In the genomic region with DNA sequence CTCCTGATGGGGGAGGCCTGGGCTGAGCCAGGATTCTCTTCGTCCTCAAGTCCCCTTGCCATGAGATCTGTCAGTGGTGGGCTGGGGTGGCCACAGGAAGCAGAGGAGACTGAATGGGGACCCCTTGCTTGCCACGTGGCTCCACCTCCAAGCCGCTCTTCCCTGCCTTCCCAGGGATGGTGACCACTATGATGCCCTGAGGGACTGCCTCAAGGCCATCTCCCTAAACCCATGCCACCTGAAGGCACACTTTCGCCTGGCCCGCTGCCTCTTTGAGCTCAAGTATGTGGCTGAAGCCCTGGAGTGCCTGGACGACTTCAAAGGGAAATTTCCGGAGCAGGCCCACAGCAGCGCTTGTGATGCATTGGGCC, we compare ENCODE assay signal across 9 cellular contexts. TPM values are rescaled to one million over a fixed set of nuclear protein-coding genes. Genes with fewer than 3 reads are reported as not detected.
DNase-seq lines count a peak whose midpoint lies in the region; ATAC-seq and TF ChIP-seq lines count a peak whose summit lies in the region.
"Had no signal": no experiment of that assay in that cellular context is flagged by ENCODE, and none has a peak within 500 bp of the region (broad histone marks: within the 10 kb centered on the region; RNA-seq: fewer than 3 reads in every experiment).

No MANE protein-coding gene starts in this region.

- intact Hi-C loops in spleen (cut with DNase I; ENCODE audit: low total_unique reads): loop anchor here (2.0 kb wide), 1 partner anchor 92 kb away; the partner anchor contains the start of gene GPR3
- intact Hi-C loops in activated naive CD4-positive, alpha-beta T cell treated with anti-CD3 and anti-CD28 coated beads for 36 hours (cut with micrococcal nuclease): loop anchor here (1.0 to 5.0 kb wide), 3 partner anchors 87 to 305 kb away; no protein-coding TSS in a partner anchor

- H3K9ac ChIP-seq in HUES48 (ENCODE audit: low read depth, low read length): no peak overlapping the region
- H3K9ac ChIP-seq in iPS-15b (ENCODE audit: low read depth, low read length): peak overlapping the region; percentile 60

- no peak for TF ChIP-seq POLR2A in spleen (IDR thresholded peaks at IDR 0.05)

- CTCF ChIA-PET in activated naive CD4-positive, alpha-beta T cell treated with anti-CD3 and anti-CD28 coated beads for 36 hours (lab: Charles Lee): interaction anchor here (0.6 to 10.3 kb wide), 31 partner anchors 8 to 1807 kb away, joined by 3 to 176 read pairs (median 4); partner anchors contain the start of genes CD164L2, GPR3 and IFI6

- H3K9me3 ChIP-seq in HUES48 (ENCODE audit: control insufficient read depth, insufficient read depth, low read length) (no peaks in the 10 kb centered on the region), iPS-15b (ENCODE audit: control insufficient read depth, insufficient read depth, low read length) (no peaks in the 10 kb centered on the region), spleen (no peaks in the 10 kb centered on the region)

- WGBS in spleen, 5 donors: 69 to 81% (median 77%) methylated on average over 6 to 8 of the region's 8 CpGs

- H3K27me3 Mint-ChIP-seq in activated naive CD4-positive, alpha-beta T cell treated with anti-CD3 and anti-CD28 coated beads for 36 hours (ENCODE audit: low read depth): no peaks in the 10 kb centered on the region

- H3K27ac Mint-ChIP-seq in activated naive CD4-positive, alpha-beta T cell treated with anti-CD3 and anti-CD28 coated beads for 36 hours: no peak overlapping the region
- H3K27ac Mint-ChIP-seq: activated T-helper 2 cell treated with anti-CD3 and anti-CD28 coated beads, Interferon-gamma antibody, Interleukin-2, Interleukin-4, amounts not matched to agents 10 μg/mL and 5 μg/mL and 100 μg/mL, durations not matched to agents 14 hours and 24 hours and 36 hours had no signal

- no peak for DNase-seq in spleen
- no peak for DNase-seq in NOMO-1 treated with dmso at 0.1 percent for 144 hours (lab: John Stamatoyannopoulos, UW; ENCODE audit: unreplicated experiment)
- DNase-seq in activated naive CD4-positive, alpha-beta T cell treated with anti-CD3 and anti-CD28 coated beads for 36 hours: no peak
- no peak for DNase-seq in NCI-H748 (lab: John Stamatoyannopoulos, UW; ENCODE audit: unreplicated experiment)

- no peaks in the 10 kb centered on the region for H3K9me3 Mint-ChIP-seq in activated naive CD4-positive, alpha-beta T cell treated with anti-CD3 and anti-CD28 coated beads for 36 hours
- H3K9me3 Mint-ChIP-seq: activated T-helper 2 cell treated with anti-CD3 and anti-CD28 coated beads, Interferon-gamma antibody, Interleukin-2, Interleukin-4, amounts not matched to agents 10 μg/mL and 5 μg/mL and 100 μg/mL, durations not matched to agents 14 hours and 24 hours and 36 hours had no signal

- peak; percentile 60 for TF ChIP-seq CTCF in VCaP (conservative IDR thresholded peaks at IDR 0.05)
- peak in 3 of 11 experiments; percentile 3 to 61 (median 4) for TF ChIP-seq CTCF in spleen (IDR thresholded peaks at IDR 0.05 in 8 of 11, conservative IDR thresholded peaks at IDR 0.05 in 3 of 11)

- H3K27ac ChIP-seq in HUES48 (ENCODE audit: low read depth, low read length): peak overlapping the region; percentile 30
- no peak overlapping the region for H3K27ac ChIP-seq in VCaP
- H3K27ac ChIP-seq in spleen: peak overlapping the region in 5 of 8 donors; percentile 65 to 75 (median 73)

- ATAC-seq in HG02973 (IDR thresholded peaks at IDR 0.05; ENCODE audit: unreplicated experiment): no peak

- no peaks in the 10 kb centered on the region for H3K27me3 ChIP-seq in HUES48 (ENCODE audit: control insufficient read depth, insufficient read depth, low read length)
- no peaks in the 10 kb centered on the region for H3K27me3 ChIP-seq in iPS-15b (ENCODE audit: control insufficient read depth, insufficient read depth, low read length)
- no peaks in the 10 kb centered on the region for H3K27me3 ChIP-seq in spleen (replicated peaks in 1 of 7)

- H3K4me3 ChIP-seq in HUES48 (ENCODE audit: low read depth, low read length) (no peak overlapping the region), iPS-15b (ENCODE audit: low read depth, low read length) (no peak overlapping the region), spleen (no peak overlapping the region)

- no peak overlapping the region for H3K4me3 Mint-ChIP-seq in activated naive CD4-positive, alpha-beta T cell treated with anti-CD3 and anti-CD28 coated beads for 36 hours

- H3K36me3 ChIP-seq in HUES48 (ENCODE audit: control insufficient read depth, insufficient read depth, low read length) (peaks cover 8% of the 10 kb centered on the region), iPS-15b (ENCODE audit: control insufficient read depth, insufficient read depth, low read length) (peaks cover 5% of the 10 kb centered on the region), spleen (peaks cover 0 to 99% (median 82%) of the 10 kb centered on the region in 6 donors)

- peaks cover 5% of the 10 kb centered on the region for H3K36me3 Mint-ChIP-seq in activated naive CD4-positive, alpha-beta T cell treated with anti-CD3 and anti-CD28 coated beads for 36 hours (ENCODE audit: low read depth)

- no peaks in the 10 kb centered on the region for H3K4me1 Mint-ChIP-seq in activated naive CD4-positive, alpha-beta T cell treated with anti-CD3 and anti-CD28 coated beads for 36 hours (ENCODE audit: low read depth)

- peaks cover 24% of the 10 kb centered on the region for H3K4me1 ChIP-seq in HUES48 (ENCODE audit: control insufficient read depth, insufficient read depth, low read length)
- H3K4me1 ChIP-seq in iPS-15b (ENCODE audit: control insufficient read depth, insufficient read depth, low read length): peaks cover 13% of the 10 kb centered on the region
- H3K4me1 ChIP-seq in spleen: peaks cover 7 to 39% (median 19%) of the 10 kb centered on the region in 6 donors

RNA-seq across cellular contexts. Expression of gene TMEM222, which starts 20.9 kb away (rescaled TPM):
- 10 to 100 TPM; 25.4 to 33.2 (median 31.6) TPM for total RNA-seq in spleen
- 10 to 100 TPM; 31.4 to 38.9 (median 34.1) TPM for polyA plus RNA-seq in spleen
- total RNA-seq in activated naive CD4-positive, alpha-beta T cell treated with anti-CD3 and anti-CD28 coated beads for 36 hours: 10 to 100 TPM; 22.0 to 22.8 TPM

RNA-seq across cellular contexts. Expression of gene SYTL1, which starts 40.8 kb away (rescaled TPM):
- 10 to 100 TPM; 54.9 to 97.0 (median 63.2) TPM for total RNA-seq in spleen
- 100 to 1,000 TPM; 111 to 208 (median 159) TPM for polyA plus RNA-seq in spleen
- total RNA-seq in activated naive CD4-positive, alpha-beta T cell treated with anti-CD3 and anti-CD28 coated beads for 36 hours: 10 to 100 TPM; 28.5 to 29.2 TPM
